Comparison of ENCODE assay signal across 1 cellular context in genomic region chr9:4640027-4640426, GRCh38.
TF ChIP-seq lines count a peak whose summit lies in the region.

No MANE protein-coding gene starts in this region.

TF ChIP-seq in liver, 16 proteins besides CTCF, POLR2A, EP300 and RAD21 (continued from another document):
- TF ChIP-seq REST (IDR thresholded peaks at IDR 0.05), result no peak
